ENCODE assay signal across 17 cellular contexts in genomic region chr7:23616593-23616992, GRCh38. TPM values are rescaled to one million over a fixed set of nuclear protein-coding genes. Genes with fewer than 3 reads are reported as not detected.
DNase-seq lines count a peak whose midpoint lies in the region; ATAC-seq and TF ChIP-seq lines count a peak whose summit lies in the region.
"Had no signal": no experiment of that assay in that cellular context is flagged by ENCODE, and none has a peak within 500 bp of the region (broad histone marks: within the 10 kb centered on the region; RNA-seq: fewer than 3 reads in every experiment).

No MANE protein-coding gene starts in this region.

- peaks cover 20 to 23% of the 10 kb centered on the region in 2 donors for H3K9me3 Mint-ChIP-seq in stimulated activated naive CD8-positive, alpha-beta T cell treated with anti-CD3 and anti-CD28 coated beads, Interleukin-15, amount 100 ng/mL, for 72 hours
- peaks cover 36% of the 10 kb centered on the region for H3K9me3 Mint-ChIP-seq in endodermal cell

- peak overlapping the region; percentile 62 for H3K4me3 ChIP-seq in endodermal cell (ENCODE audit: low read length)
- H3K4me3 ChIP-seq: A549; BLaER1 treated with 17β-estradiol and CSF1 and Interleukin-3, amounts not matched to agents 10 nM and 100 nM had no signal

- peaks cover 45% of the 10 kb centered on the region for H3K36me3 ChIP-seq in endodermal cell (ENCODE audit: control insufficient read depth, insufficient read depth, low read length)

- WGBS in endodermal cell (ENCODE audit: insufficient coverage in 1 of 2, insufficient read length in 1 of 2), 2 experiments, result 90% methylated on average over 2 of the region's 2 CpGs; no CpG with 5 or more reads in 1 of the 2 experiments

- peak overlapping the region; percentile 50 to 72 for H3K27ac Mint-ChIP-seq in stimulated activated naive CD8-positive, alpha-beta T cell treated with anti-CD3 and anti-CD28 coated beads, Interleukin-15, amount 100 ng/mL, for 72 hours
- H3K27ac Mint-ChIP-seq in endodermal cell, result no peak overlapping the region
- H3K27ac Mint-ChIP-seq: B cell; CD4-positive, alpha-beta T cell; CD8-positive, alpha-beta T cell had no signal

- H3K4me3 Mint-ChIP-seq in stimulated activated naive CD8-positive, alpha-beta T cell treated with anti-CD3 and anti-CD28 coated beads, Interleukin-15, amount 100 ng/mL, for 72 hours, result no peak overlapping the region
- no peak overlapping the region for H3K4me3 Mint-ChIP-seq in endodermal cell
- H3K4me3 Mint-ChIP-seq: B cell; CD4-positive, alpha-beta T cell; CD8-positive, alpha-beta T cell had no signal

- H3K4me1 ChIP-seq in endodermal cell (ENCODE audit: control insufficient read depth, insufficient read depth, low read length), result no peaks in the 10 kb centered on the region
- H3K4me1 ChIP-seq: A549; BLaER1 treated with 17β-estradiol and CSF1 and Interleukin-3, amounts not matched to agents 10 nM and 100 nM; Caco-2 had no signal

- H3K27me3 Mint-ChIP-seq in stimulated activated naive CD8-positive, alpha-beta T cell treated with anti-CD3 and anti-CD28 coated beads, Interleukin-15, amount 100 ng/mL, for 72 hours, result no peaks in the 10 kb centered on the region
- no peaks in the 10 kb centered on the region for H3K27me3 Mint-ChIP-seq in endodermal cell (ENCODE audit: insufficient read depth)
- H3K27me3 Mint-ChIP-seq: B cell; CD4-positive, alpha-beta T cell had no signal

- no peak for ATAC-seq in stimulated activated naive CD8-positive, alpha-beta T cell treated with anti-CD3 and anti-CD28 coated beads, Interleukin-15, amount 100 ng/mL, for 72 hours
- no peak for ATAC-seq in stimulated activated naive CD8-positive, alpha-beta T cell treated with anti-CD3 and anti-CD28 coated beads, Interleukin-15, Interleukin-2, amounts not matched to agents 100 U/mL and 50 U/mL, for 24 hours
- ATAC-seq: A549; CD8-positive, alpha-beta T cell had no signal

- H3K9me3 ChIP-seq in endodermal cell (ENCODE audit: control insufficient read depth, low read length), result peaks cover 45% of the 10 kb centered on the region

- no peak for DNase-seq in stimulated activated naive CD8-positive, alpha-beta T cell treated with anti-CD3 and anti-CD28 coated beads, Interleukin-15, amount 100 ng/mL, for 72 hours
- no peak for DNase-seq in stimulated activated naive CD8-positive, alpha-beta T cell treated with anti-CD3 and anti-CD28 coated beads, Interleukin-15, Interleukin-2, amounts not matched to agents 100 U/mL and 50 U/mL, for 24 hours
- DNase-seq in endodermal cell (no peak), cerebellar nuclear complex (lab: John Stamatoyannopoulos, UW) (no peak)
- no peak for DNase-seq in stimulated activated CD4-positive, alpha-beta T cell treated with anti-CD3 and anti-CD28 coated beads, Interleukin-4, amount 100 ng/mL, for 24 hours
- DNase-seq: AML-193; Caco-2; Calu3; CD4-positive, alpha-beta T cell; CD8-positive, alpha-beta T cell; DMS79 treated with DMSO at 0.1 percent for 48 hours; GF-D8 had no signal

- no peak overlapping the region for H3K27ac ChIP-seq in endodermal cell (ENCODE audit: low read depth, low read length)
- H3K27ac ChIP-seq: 22Rv1; A549; BLaER1 treated with 17β-estradiol and CSF1 and Interleukin-3, amounts not matched to agents 10 nM and 100 nM; C4-2B had no signal

- H3K4me1 Mint-ChIP-seq in stimulated activated naive CD8-positive, alpha-beta T cell treated with anti-CD3 and anti-CD28 coated beads, Interleukin-15, amount 100 ng/mL, for 72 hours, result no peaks in the 10 kb centered on the region
- no peaks in the 10 kb centered on the region for H3K4me1 Mint-ChIP-seq in endodermal cell
- H3K4me1 Mint-ChIP-seq: B cell had no signal

- H3K36me3 Mint-ChIP-seq in endodermal cell (ENCODE audit: low read depth), result peaks cover 59% of the 10 kb centered on the region

- no peak for TF ChIP-seq CTCF in endodermal cell (conservative IDR thresholded peaks at IDR 0.05)

- no peaks in the 10 kb centered on the region for H3K27me3 ChIP-seq in endodermal cell (ENCODE audit: control insufficient read depth, insufficient read depth, low read length, poor library complexity, severe bottlenecking)
- H3K27me3 ChIP-seq: BLaER1 treated with 17β-estradiol and CSF1 and Interleukin-3, amounts not matched to agents 10 nM and 100 nM had no signal

- no peak overlapping the region for H3K9ac ChIP-seq in endodermal cell (ENCODE audit: extremely low read depth, low read length, poor library complexity, severe bottlenecking)
- H3K9ac ChIP-seq: BLaER1 treated with 17β-estradiol and CSF1 and Interleukin-3, amounts not matched to agents 10 nM and 100 nM had no signal

RNA-seq across cellular contexts. Expression of gene CCDC126, which starts 19.4 kb away (rescaled TPM):
- total RNA-seq in endodermal cell, result 10 to 100 TPM in 1 of 2 donors, 1 to 10 TPM in 1; 9.4 to 14.7 TPM
- polyA plus RNA-seq in endodermal cell (2013, experiment 1 of 2), result 6.4 TPM
- 8.1 TPM for polyA plus RNA-seq in endodermal cell (2013, experiment 2 of 2)
